In genomic region chr18:42156266-42156665, GRCh38 we compare ENCODE assay signal across 21 cellular contexts.
DNase-seq lines count a peak whose midpoint lies in the region; ATAC-seq, FAIRE-seq and TF ChIP-seq lines count a peak whose summit lies in the region.
"Had no signal": no experiment of that assay in that cellular context is flagged by ENCODE, and none has a peak within 500 bp of the region (broad histone marks: within the 10 kb centered on the region; RNA-seq: fewer than 3 reads in every experiment).

No MANE protein-coding gene starts in this region.

- no peak for FAIRE-seq in astrocyte (lab: Jason Lieb, UNC)
- FAIRE-seq: A204.1, GM12891 had no signal

- H3K4me3 Mint-ChIP-seq in GM23338, result no peak overlapping the region
- no peak overlapping the region for H3K4me3 Mint-ChIP-seq in astrocyte (ENCODE audit: unreplicated experiment)
- H3K4me3 Mint-ChIP-seq: CD4-positive, alpha-beta T cell had no signal

- H3K27me3 Mint-ChIP-seq in GM23338 (ENCODE audit: insufficient read depth, low read depth, poor library complexity) (no peaks in the 10 kb centered on the region), astrocyte (ENCODE audit: low read depth, unreplicated experiment) (no peaks in the 10 kb centered on the region)

- H3K4me1 ChIP-seq in GM23338 (ENCODE audit: insufficient read depth) (no peaks in the 10 kb centered on the region), astrocyte (ENCODE audit: insufficient read depth, low read length) (no peaks in the 10 kb centered on the region)
- H3K4me1 ChIP-seq: BLaER1 treated with 17β-estradiol and CSF1 and Interleukin-3, amounts not matched to agents 10 nM and 100 nM had no signal

- DNase-seq in A172 (ENCODE audit: low spot score) (peak; percentile 2), GM23338 (ENCODE audit: low spot score) (peak; percentile 1), astrocyte (ENCODE audit: low read depth) (peak; percentile 53), myocyte (ENCODE audit: low read depth) (peak; percentile 5), HuH-7 (ENCODE audit: low spot score) (no peak), NCI-H2171 (lab: John Stamatoyannopoulos, UW) (no peak)
- DNase-seq: CD4-positive, alpha-beta T cell; EL; GF-D8; NCI-H1105; NCI-H1436 treated with DMSO at 0.1 percent for 48 hours; NCI-H1930; NCI-H2107; NCI-H524 treated with DMSO at 0.1 percent for 48 hours; Right ventricle myocardium superior; RPMI8226 had no signal

- no peaks in the 10 kb centered on the region for H3K9me3 Mint-ChIP-seq in GM23338
- no peaks in the 10 kb centered on the region for H3K9me3 Mint-ChIP-seq in astrocyte (ENCODE audit: unreplicated experiment)
- H3K9me3 Mint-ChIP-seq: CD4-positive, alpha-beta T cell had no signal

- H3K79me2 ChIP-seq in GM23338 (replicated peaks; ENCODE audit: insufficient read depth), result no peaks in the 10 kb centered on the region
- no peaks in the 10 kb centered on the region for H3K79me2 ChIP-seq in astrocyte (ENCODE audit: insufficient read depth, low read length)

- no peaks in the 10 kb centered on the region for H3K9me2 ChIP-seq in GM23338 (ENCODE audit: insufficient read depth)

- H3K4me2 ChIP-seq in GM23338 (no peak overlapping the region), astrocyte (ENCODE audit: low read length) (no peak overlapping the region)
- H3K4me2 ChIP-seq: BLaER1 treated with 17β-estradiol and CSF1 and Interleukin-3, amounts not matched to agents 10 nM and 100 nM had no signal

- H3K27ac ChIP-seq in GM23338 (ENCODE audit: low read depth), result no peak overlapping the region
- no peak overlapping the region for H3K27ac ChIP-seq in astrocyte (ENCODE audit: low read depth, low read length)
- H3K27ac ChIP-seq: BLaER1 treated with 17β-estradiol and CSF1 and Interleukin-3, amounts not matched to agents 10 nM and 100 nM had no signal

- TF ChIP-seq CTCF in GM23338 (conservative IDR thresholded peaks at IDR 0.05; ENCODE audit: low read depth in 2 of 2) (no peak), astrocyte (IDR thresholded peaks at IDR 0.05; ENCODE audit: insufficient read depth, low read depth, low read length) (no peak)

- H3F3A ChIP-seq in GM23338 (replicated peaks; ENCODE audit: low read depth), result no peaks in the 10 kb centered on the region

- ATAC-seq in GM23338, result no peak
- no peak for ATAC-seq in GM21528 (IDR thresholded peaks at IDR 0.05; ENCODE audit: low FRiP score, unreplicated experiment)
- ATAC-seq: HCT116 had no signal

- H3K36me3 Mint-ChIP-seq in GM23338 (ENCODE audit: low read depth), result no peaks in the 10 kb centered on the region
- no peaks in the 10 kb centered on the region for H3K36me3 Mint-ChIP-seq in astrocyte (ENCODE audit: low read depth, unreplicated experiment)

- H4K20me1 ChIP-seq in GM23338 (replicated peaks; ENCODE audit: insufficient read depth), result no peaks in the 10 kb centered on the region
- no peaks in the 10 kb centered on the region for H4K20me1 ChIP-seq in astrocyte (ENCODE audit: insufficient read depth, low read length)
- H4K20me1 ChIP-seq: BLaER1 treated with 17β-estradiol and CSF1 and Interleukin-3, amounts not matched to agents 10 nM and 100 nM had no signal

- H2AFZ ChIP-seq in GM23338, result no peak overlapping the region
- no peak overlapping the region for H2AFZ ChIP-seq in astrocyte (ENCODE audit: low read depth, low read length)

- H3K27me3 ChIP-seq in GM23338 (ENCODE audit: insufficient read depth) (no peaks in the 10 kb centered on the region), astrocyte (ENCODE audit: insufficient read depth, low read length) (no peaks in the 10 kb centered on the region)
- H3K27me3 ChIP-seq: BLaER1 treated with 17β-estradiol and CSF1 and Interleukin-3, amounts not matched to agents 10 nM and 100 nM had no signal

- H3K4me3 ChIP-seq in GM23338, result no peak overlapping the region
- no peak overlapping the region for H3K4me3 ChIP-seq in astrocyte (ENCODE audit: insufficient read depth, low read depth, low read length)
- H3K4me3 ChIP-seq: BLaER1 treated with 17β-estradiol and CSF1 and Interleukin-3, amounts not matched to agents 10 nM and 100 nM had no signal

- H3K36me3 ChIP-seq in GM23338 (ENCODE audit: insufficient read depth) (no peaks in the 10 kb centered on the region), astrocyte (ENCODE audit: insufficient read depth, low read length) (no peaks in the 10 kb centered on the region)
- H3K36me3 ChIP-seq: BLaER1 treated with 17β-estradiol and CSF1 and Interleukin-3, amounts not matched to agents 10 nM and 100 nM had no signal

- H3K27ac Mint-ChIP-seq in GM23338, result no peak overlapping the region
- no peak overlapping the region for H3K27ac Mint-ChIP-seq in astrocyte (ENCODE audit: unreplicated experiment)
- H3K27ac Mint-ChIP-seq: CD4-positive, alpha-beta T cell had no signal

- no peaks in the 10 kb centered on the region for H3K9me3 ChIP-seq in astrocyte (ENCODE audit: insufficient read depth, low read depth, low read length)
- H3K9me3 ChIP-seq: BLaER1 treated with 17β-estradiol and CSF1 and Interleukin-3, amounts not matched to agents 10 nM and 100 nM had no signal

- H3K9ac ChIP-seq in astrocyte (ENCODE audit: low read length), result no peak overlapping the region
- H3K9ac ChIP-seq: BLaER1 treated with 17β-estradiol and CSF1 and Interleukin-3, amounts not matched to agents 10 nM and 100 nM had no signal

- H3K4me1 Mint-ChIP-seq in GM23338 (no peaks in the 10 kb centered on the region), astrocyte (ENCODE audit: low read depth, unreplicated experiment) (peaks cover 6% of the 10 kb centered on the region)

TF ChIP-seq in GM23338, 12 proteins besides CTCF, POLR2A, EP300 and RAD21 (continues in another document):
- TF ChIP-seq ZNF462 (CRISPR knock-in tag; IDR thresholded peaks at IDR 0.05) (no peak), STAT1 (IDR thresholded peaks at IDR 0.05; ENCODE audit: unreplicated experiment) (no peak), NANOG (IDR thresholded peaks at IDR 0.05; ENCODE audit: borderline replicate concordance) (no peak), EZH2phosphoT487 (IDR thresholded peaks at IDR 0.05; ENCODE audit: unreplicated experiment) (no peak)

Comparison
In these comparisons a context has a peak if more than half of its experiments do, and no peak if none do; other contexts are left out.
1. DNase-seq: peak in A172 (single experiment), GM23338 (single experiment), astrocyte (single experiment) and myocyte (single experiment); none in HuH-7 (single experiment) and NCI-H2171 (single experiment).